ENCODE assay signal across 23 cellular contexts in genomic region chr7:69439636-69440325, GRCh38.
"Had no signal": no experiment of that assay in that cellular context is flagged by ENCODE, and none has a peak within 500 bp of the region (broad histone marks: within the 10 kb centered on the region; RNA-seq: fewer than 3 reads in every experiment).

No MANE protein-coding gene starts in this region.

- H3K36me3 ChIP-seq: ascending aorta, MG63 had no signal

- H3K27me3 Mint-ChIP-seq: activated CD4-positive, alpha-beta memory T cell treated with anti-CD3 and anti-CD28 coated beads for 36 hours; activated CD4-positive, alpha-beta T cell treated with anti-CD3 and anti-CD28 coated beads, Interleukin-2, amount 10 ng/mL, durations not matched to agents 7 days and 5 days; activated naive CD8-positive, alpha-beta T cell treated with anti-CD3 and anti-CD28 coated beads, Interleukin-2, amount 50 U/mL, for 24 hours; T-helper 17 cell had no signal

- H3K27ac ChIP-seq: ascending aorta, body of pancreas, KMS-11 had no signal

- H3K4me3 Mint-ChIP-seq: activated CD4-positive, alpha-beta memory T cell treated with anti-CD3 and anti-CD28 coated beads for 36 hours; activated CD4-positive, alpha-beta T cell treated with anti-CD3 and anti-CD28 coated beads, Interleukin-2, amount 10 ng/mL, durations not matched to agents 7 days and 5 days; activated naive CD8-positive, alpha-beta T cell treated with anti-CD3 and anti-CD28 coated beads, Interleukin-2, amount 50 U/mL, for 24 hours; activated T-cell treated with anti-CD3 and anti-CD28 coated beads, Interleukin-2, amount 50 U/mL, for 4 hours; central memory CD8-positive, alpha-beta T cell; T-helper 17 cell; WTC11 had no signal

- H3K4me1 Mint-ChIP-seq: activated CD4-positive, alpha-beta T cell treated with anti-CD3 and anti-CD28 coated beads, Interleukin-2, amount 10 ng/mL, durations not matched to agents 7 days and 5 days; T-helper 17 cell had no signal

- ATAC-seq: activated naive CD4-positive, alpha-beta T cell treated with anti-CD3 and anti-CD28 coated beads, Interleukin-2, amount 50 U/mL, for 72 hours; activated naive CD8-positive, alpha-beta T cell treated with anti-CD3 and anti-CD28 coated beads, Interleukin-2, amount 50 U/mL, for 24 hours; activated T-cell treated with anti-CD3 and anti-CD28 coated beads, Interleukin-2, amount 50 U/mL, for 4 hours; body of pancreas; T-helper 17 cell; WTC11 had no signal

- H3K27ac Mint-ChIP-seq: activated CD4-positive, alpha-beta memory T cell treated with anti-CD3 and anti-CD28 coated beads for 36 hours; activated CD4-positive, alpha-beta T cell treated with anti-CD3 and anti-CD28 coated beads, Interleukin-2, amount 10 ng/mL, durations not matched to agents 7 days and 5 days; activated naive CD4-positive, alpha-beta T cell treated with anti-CD3 and anti-CD28 coated beads, Interleukin-2, amount 50 U/mL, for 72 hours; activated naive CD8-positive, alpha-beta T cell treated with anti-CD3 and anti-CD28 coated beads, Interleukin-2, amount 50 U/mL, for 24 hours; T-helper 17 cell; WTC11 had no signal

- H3K27me3 ChIP-seq: ascending aorta, body of pancreas, MG63 had no signal

- H3K4me2 ChIP-seq: KMS-11 had no signal

- H3K9me3 ChIP-seq: ascending aorta, body of pancreas, MG63 had no signal

- H3K36me3 Mint-ChIP-seq: activated CD4-positive, alpha-beta memory T cell treated with anti-CD3 and anti-CD28 coated beads for 36 hours; WTC11 had no signal

- H3K9ac ChIP-seq: KMS-11 had no signal

- H3K4me1 ChIP-seq: ascending aorta, body of pancreas had no signal

- DNase-seq: activated CD4-positive, alpha-beta memory T cell treated with anti-CD3 and anti-CD28 coated beads for 36 hours; activated CD4-positive, alpha-beta T cell treated with anti-CD3 and anti-CD28 coated beads, Interleukin-2, amount 10 ng/mL, durations not matched to agents 7 days and 5 days; activated CD4-positive, CD25-positive, alpha-beta regulatory T cell treated with anti-CD3 and anti-CD28 coated beads, Interleukin-2, amount 50 U/mL, for 72 hours; activated CD8-positive, alpha-beta memory T cell treated with anti-CD3 and anti-CD28 coated beads for 24 hours; activated effector memory CD4-positive, alpha-beta T cell treated with anti-CD3 and anti-CD28 coated beads, Interleukin-2, amount 50 U/mL, for 16 hours; activated naive CD4-positive, alpha-beta T cell treated with Interleukin-2 at 50 U/mL for 16 hours; activated naive CD8-positive, alpha-beta T cell treated with anti-CD3 and anti-CD28 coated beads, Interleukin-2, amount 50 U/mL, for 24 hours; activated T-cell treated with anti-CD3 and anti-CD28 coated beads, Interleukin-2, amount 50 U/mL, for 4 hours; amniotic stem cell; body of pancreas; MG63; NCI-H1930; NCI-H2171 treated with DMSO at 0.1 percent for 48 hours; NCI-H226; NCI-H526; SIG-M5; T-helper 17 cell; T-helper 9 cell had no signal

- H3K4me3 ChIP-seq: ascending aorta, body of pancreas, MG63 had no signal
